ENCODE assay signal across 8 cellular contexts in genomic region chr1:182789138-182790076, GRCh38. TPM values are rescaled to one million over a fixed set of nuclear protein-coding genes. Genes with fewer than 3 reads are reported as not detected.
DNase-seq lines count a peak whose midpoint lies in the region; ATAC-seq and TF ChIP-seq lines count a peak whose summit lies in the region.

A gene with protein sequence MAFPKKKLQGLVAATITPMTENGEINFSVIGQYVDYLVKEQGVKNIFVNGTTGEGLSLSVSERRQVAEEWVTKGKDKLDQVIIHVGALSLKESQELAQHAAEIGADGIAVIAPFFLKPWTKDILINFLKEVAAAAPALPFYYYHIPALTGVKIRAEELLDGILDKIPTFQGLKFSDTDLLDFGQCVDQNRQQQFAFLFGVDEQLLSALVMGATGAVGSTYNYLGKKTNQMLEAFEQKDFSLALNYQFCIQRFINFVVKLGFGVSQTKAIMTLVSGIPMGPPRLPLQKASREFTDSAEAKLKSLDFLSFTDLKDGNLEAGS (plus strand): TSS chr1:182789773. CDS start chr1:182794372, 4,599 bp downstream.

- peak; percentile 76 for DNase-seq in CD14-positive monocyte (ENCODE audit: low spot score)
- DNase-seq in NCI-H82 treated with DMSO at 0.1 percent for 48 hours (lab: John Stamatoyannopoulos, UW; ENCODE audit: unreplicated experiment), result peak; percentile 68
- DNase-seq in activated CD8-positive, alpha-beta memory T cell treated with anti-CD3 and anti-CD28 coated beads for 24 hours, result peak; percentile 94
- DNase-seq in effector memory CD8-positive, alpha-beta T cell, result peak; percentile 76 to 85 (median 80)
- peak; percentile 96 for DNase-seq in mesenteric fat pad (ENCODE audit: low spot score)
- DNase-seq in stimulated activated CD8-positive, alpha-beta memory T cell treated with anti-CD3 and anti-CD28 coated beads, Interleukin-15, amount 100 ng/mL, for 4 hours (ENCODE audit: low read depth in 2 of 2), result peak; percentile 63 to 75

- peaks cover 58% of the 10 kb centered on the region for H3K4me1 Mint-ChIP-seq in CD14-positive monocyte
- peaks cover 6 to 9% of the 10 kb centered on the region in 2 donors for H3K4me1 Mint-ChIP-seq in effector memory CD8-positive, alpha-beta T cell (ENCODE audit: low read depth in 2 of 2)

- H3K27ac Mint-ChIP-seq in CD14-positive monocyte, result peak within 1 kb of the TSS; percentile 86 to 96 (median 89)
- H3K27ac Mint-ChIP-seq in effector memory CD8-positive, alpha-beta T cell, result peak within 1 kb of the TSS; percentile 79 to 93

- H3K9me3 Mint-ChIP-seq in CD14-positive monocyte, result peaks cover 0 to 2% (median 0%) of the 10 kb centered on the region in 7 donors
- no peaks in the 10 kb centered on the region for H3K9me3 Mint-ChIP-seq in effector memory CD8-positive, alpha-beta T cell

- ATAC-seq in GM19372 (IDR thresholded peaks at IDR 0.05; ENCODE audit: low read depth, unreplicated experiment), result peak; percentile 88
- ATAC-seq in HG03520 (IDR thresholded peaks at IDR 0.05; ENCODE audit: unreplicated experiment), result peak; percentile 93
- ATAC-seq in effector memory CD8-positive, alpha-beta T cell (replicated peaks), result peak; percentile 96

- intact Hi-C loops in CD14-positive monocyte (cut with micrococcal nuclease), result loop anchor here (5.0 to 10.0 kb wide), 4 partner anchors 187 to 705 kb away; partner anchors contain the start of genes GLUL (in 1 of the 2) and RGS16 (in 1 of the 2)

- peak within 1 kb of the TSS; percentile 93 to 95 for H3K4me3 Mint-ChIP-seq in CD14-positive monocyte
- H3K4me3 Mint-ChIP-seq in effector memory CD8-positive, alpha-beta T cell, result peak within 1 kb of the TSS; percentile 93 to 96

- peaks cover 16 to 24% (median 18%) of the 10 kb centered on the region in 3 donors for H3K27me3 Mint-ChIP-seq in CD14-positive monocyte (ENCODE audit: low read depth in 3 of 3)
- H3K27me3 Mint-ChIP-seq in effector memory CD8-positive, alpha-beta T cell, result peaks cover 0 to 7% of the 10 kb centered on the region in 2 donors

- TF ChIP-seq CTCF in CD14-positive monocyte (IDR thresholded peaks at IDR 0.05), result no peak

- peaks cover 32 to 35% of the 10 kb centered on the region in 2 donors for H3K36me3 Mint-ChIP-seq in CD14-positive monocyte
- H3K36me3 Mint-ChIP-seq in effector memory CD8-positive, alpha-beta T cell (ENCODE audit: insufficient read depth), result peaks cover 8% of the 10 kb centered on the region

RNA-seq across cellular contexts. Expression of the gene that starts here (rescaled TPM):
- polyA plus RNA-seq in CD14-positive monocyte, result 100 to 1,000 TPM; 127 TPM
- 55.7 TPM for total RNA-seq in mesenteric fat pad

Comparison
In these comparisons a context has a peak if more than half of its experiments do, and no peak if none do; other contexts are left out.
1. Peak in every context shown above with its lines: DNase-seq and ATAC-seq.